Comparison of ENCODE assay signal across 12 cellular contexts in the genomic region with DNA sequence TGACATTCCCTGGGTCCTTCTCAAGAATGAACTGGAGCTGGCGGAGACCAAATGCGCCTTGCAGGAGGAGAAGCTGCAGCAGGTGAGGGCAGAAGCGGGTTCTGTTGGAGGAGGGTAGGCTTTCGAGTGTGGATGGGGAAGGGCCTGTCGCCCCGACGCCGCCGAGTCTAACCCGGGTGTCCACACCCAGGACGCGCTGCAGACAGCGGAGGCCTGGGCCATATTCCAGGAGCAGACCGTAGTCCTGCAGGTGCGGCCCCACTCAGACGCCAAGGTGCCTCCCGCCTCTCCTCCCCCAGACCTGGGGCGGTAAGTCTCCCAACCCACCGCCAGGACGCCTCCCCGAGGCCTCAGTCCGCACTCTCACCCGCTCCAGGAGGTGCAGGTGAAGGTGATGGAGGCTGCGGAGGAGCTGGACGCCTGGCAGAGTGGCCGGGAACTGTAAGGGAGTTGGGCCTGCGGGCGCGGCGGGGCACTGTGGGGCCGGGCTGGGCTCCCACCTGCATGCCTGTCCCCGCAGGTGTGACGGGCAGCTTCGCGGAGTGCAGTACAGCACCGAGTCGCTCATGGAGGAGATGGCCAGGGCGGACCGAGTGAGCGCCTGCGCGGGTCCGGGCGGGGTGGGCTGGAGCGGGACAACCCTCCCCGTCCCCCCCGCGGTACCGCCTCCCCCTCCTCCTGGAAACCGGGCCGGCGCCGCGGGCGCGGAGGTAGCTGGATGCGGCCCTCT. TPM values are rescaled to one million over a fixed set of nuclear protein-coding genes. Genes with fewer than 3 reads are reported as not detected.
A peak's percentile ranks its signal among the peaks of the same experiment; 100 is the strongest.
DNase-seq lines count a peak whose midpoint lies in the region; ATAC-seq, FAIRE-seq and TF ChIP-seq lines count a peak whose summit lies in the region.
"Not testable (repeated sequence)": the region's sequence is repeated elsewhere in the genome, so short reads cannot be mapped to it uniquely, and the experiment has no call there.
"Had no signal": no experiment of that assay in that cellular context is flagged by ENCODE, and none has a peak within 500 bp of the region (broad histone marks: within the 10 kb centered on the region; RNA-seq: fewer than 3 reads in every experiment).

No MANE protein-coding gene starts in this region.

- peak; percentile 20 for ATAC-seq in GM18907 (IDR thresholded peaks at IDR 0.05; ENCODE audit: unreplicated experiment)
- peak; percentile 12 for ATAC-seq in GM21515 (IDR thresholded peaks at IDR 0.05; ENCODE audit: unreplicated experiment)
- ATAC-seq in HG02852 (IDR thresholded peaks at IDR 0.05; ENCODE audit: unreplicated experiment) = peak; percentile 5
- ATAC-seq in HG03354 (IDR thresholded peaks at IDR 0.05; ENCODE audit: poor library complexity, severe bottlenecking, unreplicated experiment) = peak; percentile 7
- peak; percentile 3 for ATAC-seq in T-helper 17 cell
- ATAC-seq in K562 = peak; percentile 44
- ATAC-seq in HepG2 = peak; percentile 35
- ATAC-seq in stimulated activated memory B cell treated with anti-CD40 and anti-IgM and Interleukin-4, amounts not matched to agents 10 μg/mL and 1 μg/mL and 100 μg/mL, for 72 hours = peak; percentile 21

- TF ChIP-seq RAD21 in K562 (CRISPR knock-in tag; conservative IDR thresholded peaks at IDR 0.05 in 1 of 2, IDR thresholded peaks at IDR 0.05 in 1 of 2); HepG2 (CRISPR knock-in tag; IDR thresholded peaks at IDR 0.05): not testable (repeated sequence)

- not testable (repeated sequence) for H3K27ac Mint-ChIP-seq in T-helper 17 cell; stimulated activated memory B cell treated with anti-CD40 and anti-IgM and Interleukin-4, amounts not matched to agents 10 μg/mL and 1 μg/mL and 100 μg/mL, for 72 hours

- not testable (repeated sequence) for H3K36me3 Mint-ChIP-seq in T-helper 17 cell (ENCODE audit: low read depth); stimulated activated memory B cell treated with anti-CD40 and anti-IgM and Interleukin-4, amounts not matched to agents 10 μg/mL and 1 μg/mL and 100 μg/mL, for 72 hours

- WGBS in K562 (ENCODE audit: insufficient coverage, low coverage, missing lambda C conversion rate) = no CpG with 5 or more reads among the region's 57 CpGs
- WGBS in HepG2 (ENCODE audit: low lambda C conversion rate) = no CpG with 5 or more reads among the region's 57 CpGs

- not testable (repeated sequence) for H3K9me1 ChIP-seq in K562 (ENCODE audit: control insufficient read depth, insufficient read depth, low read length)

- in situ Hi-C loops in K562 (cut with MboI) = loop anchor here (25.0 kb wide), 1 partner anchor 1883 kb away; no protein-coding TSS in a partner anchor
- in situ Hi-C loops in HepG2 (cut with HindIII; ENCODE audit: extremely low pct_ligation_motif_present, low pct_unique_long_range_greater_than_20kb) = not testable (repeated sequence)

- not testable (repeated sequence) for H4K20me1 ChIP-seq in K562 (replicated peaks; ENCODE audit: control insufficient read depth, insufficient read depth, low read length); HepG2 (ENCODE audit: insufficient read depth, low read length)

- TF ChIP-seq EP300 in K562 (IDR thresholded peaks at IDR 0.05; ENCODE audit: low read length); HepG2 (IDR thresholded peaks at IDR 0.05; ENCODE audit: low read depth in 2 of 2, low read length in 2 of 2); HepG2 (CRISPR knock-in tag; IDR thresholded peaks at IDR 0.05; ENCODE audit: borderline replicate concordance): not testable (repeated sequence)

- not testable (repeated sequence) for H3K9ac ChIP-seq in K562 (ENCODE audit: insufficient read depth in 1 of 2, low read depth in 2 of 2, low read length in 2 of 2); HepG2 (ENCODE audit: insufficient read depth, low read depth, low read length)

- H3K4me1 ChIP-seq in K562 (replicated peaks in 1 of 2; ENCODE audit: control insufficient read depth in 2 of 2, insufficient read depth in 2 of 2, low read length in 2 of 2); HepG2 (ENCODE audit: insufficient read depth, low read length): not testable (repeated sequence)

- H3K36me3 ChIP-seq in K562 (ENCODE audit: control insufficient read depth, insufficient read depth, low read length); HepG2 (replicated peaks in 1 of 2; ENCODE audit: control insufficient read depth in 1 of 2, insufficient read depth in 2 of 2, low read length in 2 of 2): not testable (repeated sequence)

- H3K4me3 ChIP-seq in K562; HepG2 (replicated peaks in 1 of 3; ENCODE audit: insufficient read depth in 1 of 3, low read depth in 2 of 3, low read length in 3 of 3): not testable (repeated sequence)

- not testable (repeated sequence) for TF ChIP-seq CTCF in K562 (IDR thresholded peaks at IDR 0.05 in 2 of 3, conservative IDR thresholded peaks at IDR 0.05 in 1 of 3; ENCODE audit: insufficient read depth in 2 of 3, low read depth in 1 of 3, low read length in 3 of 3); HepG2 (CRISPR knock-in tag; IDR thresholded peaks at IDR 0.05)

- not testable (repeated sequence) for DNase-seq in T-helper 17 cell; K562 (ENCODE audit: extremely low read depth in 1 of 4, low spot score in 3 of 4); HepG2 (ENCODE audit: low spot score)

- BruUV-seq in K562 (replicated peaks; lab: Mats Ljungman, UMichigan); HepG2 (replicated peaks; lab: Mats Ljungman, UMichigan): not testable (repeated sequence)

- POLR2A ChIA-PET in K562 (lab: Yijun Ruan, JAX); HepG2 (lab: Yijun Ruan, JAX): not testable (repeated sequence)

- CTCF ChIA-PET in K562 (lab: Yijun Ruan, JAX; ENCODE audit: low intra/inter-chr PET ratio); HepG2 (lab: Yijun Ruan, JAX; ENCODE audit: low intra/inter-chr PET ratio, low total read pairs): not testable (repeated sequence)

- H3K27ac ChIP-seq in K562 (ENCODE audit: extremely low read depth, low read depth, low read length); HepG2 (ENCODE audit: extremely low read length, insufficient read depth, low read length): not testable (repeated sequence)

- not testable (repeated sequence) for H3K4me1 Mint-ChIP-seq in T-helper 17 cell; stimulated activated memory B cell treated with anti-CD40 and anti-IgM and Interleukin-4, amounts not matched to agents 10 μg/mL and 1 μg/mL and 100 μg/mL, for 72 hours

- FAIRE-seq in K562 (lab: Jason Lieb, UNC); HepG2 (lab: Jason Lieb, UNC): not testable (repeated sequence)

- H3K9me3 ChIP-seq in T-helper 17 cell (ENCODE audit: control insufficient read depth, low read length, poor library complexity, severe bottlenecking); K562 (replicated peaks; ENCODE audit: control insufficient read depth, insufficient read depth, low read depth, low read length); HepG2 (ENCODE audit: low read length): not testable (repeated sequence)

- H3K4me2 ChIP-seq in K562 (ENCODE audit: insufficient read depth, low read length); HepG2 (ENCODE audit: low read depth, low read length): not testable (repeated sequence)

- not testable (repeated sequence) for H3K27me3 Mint-ChIP-seq in T-helper 17 cell; stimulated activated memory B cell treated with anti-CD40 and anti-IgM and Interleukin-4, amounts not matched to agents 10 μg/mL and 1 μg/mL and 100 μg/mL, for 72 hours

- H3K27me3 ChIP-seq in K562 (ENCODE audit: control insufficient read depth in 2 of 2, insufficient read depth in 2 of 2, low read length in 2 of 2); HepG2 (ENCODE audit: control insufficient read depth in 1 of 2, insufficient read depth in 2 of 2, low read length in 2 of 2): not testable (repeated sequence)

- intact Hi-C loops in K562 (cut with micrococcal nuclease); HepG2 (cut with micrococcal nuclease; ENCODE audit: unreplicated experiment): not testable (repeated sequence)

- H2AFZ ChIP-seq in K562 (ENCODE audit: low read depth, low read length); HepG2 (ENCODE audit: low read length): not testable (repeated sequence)

- TF ChIP-seq POLR2A in K562 (conservative IDR thresholded peaks at IDR 0.05); HepG2 (IDR thresholded peaks at IDR 0.05; ENCODE audit: insufficient read depth in 1 of 2, low read depth in 2 of 2, low read length in 2 of 2): not testable (repeated sequence)

- peak overlapping the region; percentile 71 for H3K4me3 Mint-ChIP-seq in T-helper 17 cell
- not testable (repeated sequence) for H3K4me3 Mint-ChIP-seq in stimulated activated memory B cell treated with anti-CD40 and anti-IgM and Interleukin-4, amounts not matched to agents 10 μg/mL and 1 μg/mL and 100 μg/mL, for 72 hours

- H3K9me3 Mint-ChIP-seq in stimulated activated memory B cell treated with anti-CD40 and anti-IgM and Interleukin-4, amounts not matched to agents 10 μg/mL and 1 μg/mL and 100 μg/mL, for 72 hours = not testable (repeated sequence)

- not testable (repeated sequence) for H3K79me2 ChIP-seq in K562 (ENCODE audit: control insufficient read depth, insufficient read depth, low read length); HepG2 (ENCODE audit: insufficient read depth, low read length)

RNA-seq across cellular contexts. Expression of a gene that starts 2.0 kb away (rescaled TPM):
- total RNA-seq in T-helper 17 cell (1 to 10 TPM in 1 of 2 donors, not detected in 1; 4.8 TPM), K562 (2014; rRNA removed) (1.2 and 3.8 TPM in 2 replicates), K562 (2014; rRNA removed; fragmentation: Illumina TruSeq; extraction: Trizol) (not detected in 2 replicates), K562 (2015; rRNA removed; fragmentation: Illumina TruSeq; extraction: Trizol) (0.65 TPM in 1 of 2 replicates, not detected in the other), K562 (2021) (3.9 and 5.3 TPM in 2 replicates), HepG2 (2016; rRNA removed; fragmentation: Illumina TruSeq; extraction: Trizol) (1.4 and 3.0 TPM in 2 replicates)
- total RNA-seq in K562 (2011; cell fraction: chromatin; rRNA removed; ENCODE audit: low replicate concordance) = 1.6 TPM in 1 of 2 replicates, not detected in the other
- 2.3 and 3.7 TPM in 2 replicates for total RNA-seq in K562 (2011; cell fraction: nucleolus; rRNA removed)
- total RNA-seq in K562 (2011; cell fraction: nucleoplasm; rRNA removed) = 0.88 and 2.1 TPM in 2 replicates
- polyA plus RNA-seq in K562 (2011; rRNA removed) (0.65 and 1.7 TPM in 2 replicates), K562 (2014; fragmentation: Illumina TruSeq; extraction: Trizol) (not detected in 2 replicates), K562 (2014; fragmentation: Nextera tagmentation; extraction: Ambion mirVana) (not detected), K562 (2014; rRNA removed) (0.61 and 1.8 TPM in 2 replicates), HepG2 (2011; rRNA removed) (5.6 and 7.3 TPM in 2 replicates)
- polyA plus RNA-seq in K562 (2011; cell fraction: cytosol; rRNA removed) = 3.1 and 5.3 TPM in 2 replicates
- polyA plus RNA-seq in K562 (2011; cell fraction: nucleus; rRNA removed) = 10.0 and 10.4 TPM in 2 replicates
- polyA plus RNA-seq in K562 (2012) = 2.5 and 7.5 TPM in 2 replicates
- polyA minus RNA-seq in K562 (2011; rRNA and poly(A)+ RNA removed) = 0.24 TPM in 1 of 2 replicates, not detected in the other
- 6.0 TPM in 1 of 2 replicates, not detected in the other for polyA minus RNA-seq in K562 (2011; cell fraction: cytosol; rRNA and poly(A)+ RNA removed)
- 0.54 and 1.9 TPM in 2 replicates for polyA minus RNA-seq in K562 (2011; cell fraction: nucleus; rRNA and poly(A)+ RNA removed)
- 3.5 TPM in 1 of 2 replicates, not detected in the other for total RNA-seq in HepG2 (2016; cell fraction: cytosol; rRNA removed; fragmentation: Illumina TruSeq; extraction: Trizol; ENCODE audit: low read depth)
- 2.7 and 3.0 TPM in 2 replicates for total RNA-seq in HepG2 (2016; cell fraction: insoluble cytoplasmic fraction; rRNA removed; fragmentation: Illumina TruSeq; extraction: Trizol)
- total RNA-seq in HepG2 (2016; cell fraction: membrane; rRNA removed; fragmentation: Illumina TruSeq; extraction: Trizol) = 1.4 and 2.3 TPM in 2 replicates
- total RNA-seq in HepG2 (2016; cell fraction: nucleus; rRNA removed; fragmentation: Illumina TruSeq; extraction: Trizol) = 1.4 and 2.0 TPM in 2 replicates
- polyA plus RNA-seq in HepG2 (2011; cell fraction: cytosol; rRNA removed) = 6.6 and 8.3 TPM in 2 replicates
- polyA plus RNA-seq in HepG2 (2011; cell fraction: nucleus; rRNA removed) = 70.1 and 73.5 TPM in 2 replicates
- 3.3 and 5.8 TPM in 2 replicates for polyA plus RNA-seq in HepG2 (2012)
- 2.3 and 2.4 TPM in 2 replicates for polyA plus RNA-seq in HepG2 (2016; cell fraction: cytosol; fragmentation: Illumina TruSeq; extraction: Trizol; ENCODE audit: low read depth)
- polyA plus RNA-seq in HepG2 (2016; cell fraction: insoluble cytoplasmic fraction; fragmentation: Illumina TruSeq; extraction: Trizol; ENCODE audit: low read depth) = 2.1 and 3.1 TPM in 2 replicates
- polyA plus RNA-seq in HepG2 (2016; cell fraction: membrane; fragmentation: Illumina TruSeq; extraction: Trizol; ENCODE audit: low read depth) = 0.71 and 3.2 TPM in 2 replicates
- polyA plus RNA-seq in HepG2 (2016; cell fraction: nucleus; fragmentation: Illumina TruSeq; extraction: Trizol; ENCODE audit: insufficient read depth, low read depth) = 8.1 and 9.2 TPM in 2 replicates
- 2.3 TPM in 1 of 2 replicates, not detected in the other for polyA minus RNA-seq in HepG2 (2011; rRNA and poly(A)+ RNA removed; ENCODE audit: low replicate concordance)
- polyA minus RNA-seq in HepG2 (2011; cell fraction: cytosol; rRNA and poly(A)+ RNA removed) = 4.6 and 6.6 TPM in 2 replicates
- 1.9 and 2.0 TPM in 2 replicates for polyA minus RNA-seq in HepG2 (2011; cell fraction: nucleus; rRNA and poly(A)+ RNA removed)
- total RNA-seq: MCF 10A had no signal

RNA-seq across cellular contexts. Expression of a gene that starts 11.6 kb away (rescaled TPM):
- total RNA-seq in T-helper 17 cell (not detected), K562 (2014; rRNA removed) (not detected in 2 replicates), K562 (2014; rRNA removed; fragmentation: Illumina TruSeq; extraction: Trizol) (not detected in 2 replicates), K562 (2015; rRNA removed; fragmentation: Illumina TruSeq; extraction: Trizol) (not detected in 2 replicates), K562 (2021) (not detected in 2 replicates), HepG2 (2016; rRNA removed; fragmentation: Illumina TruSeq; extraction: Trizol) (not detected in 2 replicates)
- total RNA-seq in K562 (2011; cell fraction: chromatin; rRNA removed; ENCODE audit: low replicate concordance) = not detected in 2 replicates
- total RNA-seq in K562 (2011; cell fraction: nucleolus; rRNA removed) = not detected in 2 replicates
- total RNA-seq in K562 (2011; cell fraction: nucleoplasm; rRNA removed) = not detected in 2 replicates
- polyA plus RNA-seq in K562 (2011; rRNA removed) (not detected in 2 replicates), K562 (2014; fragmentation: Illumina TruSeq; extraction: Trizol) (not detected in 2 replicates), K562 (2014; fragmentation: Nextera tagmentation; extraction: Ambion mirVana) (not detected), K562 (2014; rRNA removed) (not detected in 2 replicates), HepG2 (2011; rRNA removed) (0.12 and 0.22 TPM in 2 replicates)
- polyA plus RNA-seq in K562 (2011; cell fraction: cytosol; rRNA removed) = not detected in 2 replicates
- polyA plus RNA-seq in K562 (2011; cell fraction: nucleus; rRNA removed) = not detected in 2 replicates
- not detected in 2 replicates for polyA plus RNA-seq in K562 (2012)
- polyA minus RNA-seq in K562 (2011; rRNA and poly(A)+ RNA removed) = not detected in 2 replicates
- polyA minus RNA-seq in K562 (2011; cell fraction: cytosol; rRNA and poly(A)+ RNA removed) = not detected in 2 replicates
- polyA minus RNA-seq in K562 (2011; cell fraction: nucleus; rRNA and poly(A)+ RNA removed) = not detected in 2 replicates
- total RNA-seq in HepG2 (2016; cell fraction: cytosol; rRNA removed; fragmentation: Illumina TruSeq; extraction: Trizol; ENCODE audit: low read depth) = not detected in 2 replicates
- not detected in 2 replicates for total RNA-seq in HepG2 (2016; cell fraction: insoluble cytoplasmic fraction; rRNA removed; fragmentation: Illumina TruSeq; extraction: Trizol)
- total RNA-seq in HepG2 (2016; cell fraction: membrane; rRNA removed; fragmentation: Illumina TruSeq; extraction: Trizol) = not detected in 2 replicates
- total RNA-seq in HepG2 (2016; cell fraction: nucleus; rRNA removed; fragmentation: Illumina TruSeq; extraction: Trizol) = not detected in 2 replicates
- polyA plus RNA-seq in HepG2 (2011; cell fraction: cytosol; rRNA removed) = 0.17 TPM in 1 of 2 replicates, not detected in the other
- polyA plus RNA-seq in HepG2 (2011; cell fraction: nucleus; rRNA removed) = 0.66 and 0.74 TPM in 2 replicates
- polyA plus RNA-seq in HepG2 (2012) = not detected in 2 replicates
- not detected in 2 replicates for polyA plus RNA-seq in HepG2 (2016; cell fraction: cytosol; fragmentation: Illumina TruSeq; extraction: Trizol; ENCODE audit: low read depth)
- polyA plus RNA-seq in HepG2 (2016; cell fraction: insoluble cytoplasmic fraction; fragmentation: Illumina TruSeq; extraction: Trizol; ENCODE audit: low read depth) = not detected in 2 replicates
- polyA plus RNA-seq in HepG2 (2016; cell fraction: membrane; fragmentation: Illumina TruSeq; extraction: Trizol; ENCODE audit: low read depth) = not detected in 2 replicates
- not detected in 2 replicates for polyA plus RNA-seq in HepG2 (2016; cell fraction: nucleus; fragmentation: Illumina TruSeq; extraction: Trizol; ENCODE audit: insufficient read depth, low read depth)
- polyA minus RNA-seq in HepG2 (2011; rRNA and poly(A)+ RNA removed; ENCODE audit: low replicate concordance) = not detected in 2 replicates
- not detected in 2 replicates for polyA minus RNA-seq in HepG2 (2011; cell fraction: cytosol; rRNA and poly(A)+ RNA removed)
- not detected in 2 replicates for polyA minus RNA-seq in HepG2 (2011; cell fraction: nucleus; rRNA and poly(A)+ RNA removed)
- total RNA-seq: adrenal gland, MCF 10A, sigmoid colon, temporal lobe had no signal
- polyA plus RNA-seq: sigmoid colon had no signal
